15 cellular contexts compared by ENCODE assay signal in the genomic region with DNA sequence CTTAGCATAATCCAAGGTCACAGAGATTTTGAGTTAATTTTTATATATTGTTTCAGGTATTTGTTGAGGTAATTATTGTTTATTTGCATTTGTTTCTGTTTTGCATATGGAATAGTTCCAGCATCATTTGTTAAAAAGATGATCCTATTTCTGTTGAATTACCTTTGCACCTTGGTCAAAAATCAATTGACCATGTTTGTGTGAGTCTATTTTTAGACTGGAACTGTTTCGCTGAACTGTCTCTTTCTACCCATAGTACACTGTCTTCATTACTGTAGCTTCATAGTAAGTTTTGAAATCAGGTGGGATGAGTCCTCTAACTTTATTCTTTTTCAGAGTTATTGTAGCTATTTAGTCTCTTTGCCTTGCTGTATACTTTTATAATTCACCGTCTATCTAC. TPM values are rescaled to one million over a fixed set of nuclear protein-coding genes. Genes with fewer than 3 reads are reported as not detected.
DNase-seq lines count a peak whose midpoint lies in the region; ATAC-seq and TF ChIP-seq lines count a peak whose summit lies in the region.
"Had no signal": no experiment of that assay in that cellular context is flagged by ENCODE, and none has a peak within 500 bp of the region (broad histone marks: within the 10 kb centered on the region; RNA-seq: fewer than 3 reads in every experiment).

No MANE protein-coding gene starts in this region.

- peak; percentile 89 for ATAC-seq in left lobe of liver
- peak; percentile 87 to 90 (median 90) for ATAC-seq in right lobe of liver
- no peak for ATAC-seq in GM19455 (IDR thresholded peaks at IDR 0.05; ENCODE audit: unreplicated experiment)
- ATAC-seq: CD8-positive, alpha-beta T cell had no signal

- H3K9me3 ChIP-seq in right lobe of liver, result no peaks in the 10 kb centered on the region
- H3K9me3 ChIP-seq: Caco-2 had no signal

- intact Hi-C loops in right lobe of liver (cut with DNase I), result no loop called here

- no peak for TF ChIP-seq CTCF in right lobe of liver (IDR thresholded peaks at IDR 0.05)

- WGBS in right lobe of liver (ENCODE audit: insufficient coverage, low coverage, low lambda C conversion rate, missing lambda C conversion rate), result 30% methylated on average over 2 of the region's 2 CpGs

- no peaks in the 10 kb centered on the region for H3K36me3 ChIP-seq in right lobe of liver

- TF ChIP-seq POLR2A in right lobe of liver (IDR thresholded peaks at IDR 0.05), result no peak

- H3K27me3 ChIP-seq in right lobe of liver, result no peaks in the 10 kb centered on the region

- H3K4me1 ChIP-seq in right lobe of liver, result peaks cover 0 to 28% (median 6%) of the 10 kb centered on the region in 4 donors
- H3K4me1 ChIP-seq: Caco-2 had no signal

- H3K4me3 ChIP-seq in right lobe of liver, result no peak overlapping the region
- H3K4me3 ChIP-seq: GM23248 had no signal

- H3K27ac ChIP-seq in right lobe of liver, result peak overlapping the region; percentile 3 to 59 (median 45)
- H3K27ac ChIP-seq: C4-2B, GM23248 had no signal

- DNase-seq in NCI-H526 treated with DMSO at 0.1 percent for 48 hours (lab: John Stamatoyannopoulos, UW) (peak; percentile 48), left lobe of liver (ENCODE audit: low spot score) (no peak), right lobe of liver (no peak), C1 segment of cervical spinal cord (lab: John Stamatoyannopoulos, UW) (no peak), T-helper 1 cell (no peak)
- DNase-seq: Caco-2; CD4-positive, CD25-positive, alpha-beta regulatory T cell; CD8-positive, alpha-beta T cell; DMS153; DND-41; GM23248; H7; HCEC 1CT had no signal

RNA-seq across cellular contexts. Expression of gene RAMP1, which starts 28.9 kb away (rescaled TPM):
- total RNA-seq in left lobe of liver (10.0 TPM), right lobe of liver (10 to 100 TPM; 10.1 to 75.2 (median 37.5) TPM)
- total RNA-seq: CD4-positive, CD25-positive, alpha-beta regulatory T cell; CD8-positive, alpha-beta T cell had no signal

RNA-seq across cellular contexts. Expression of gene RBM44, which starts 31.9 kb away (rescaled TPM):
- total RNA-seq in left lobe of liver, result 0.13 TPM
- under 1 TPM; 0.07 to 0.92 (median 0.20) TPM for total RNA-seq in right lobe of liver
